13 cellular contexts compared by ENCODE assay signal in genomic region chr7:144830811-144831210, GRCh38. TPM values are rescaled to one million over a fixed set of nuclear protein-coding genes. Genes with fewer than 3 reads are reported as not detected.
DNase-seq lines count a peak whose midpoint lies in the region; ATAC-seq and TF ChIP-seq lines count a peak whose summit lies in the region.
"Had no signal": no experiment of that assay in that cellular context is flagged by ENCODE, and none has a peak within 500 bp of the region (broad histone marks: within the 10 kb centered on the region; RNA-seq: fewer than 3 reads in every experiment).

No MANE protein-coding gene starts in this region.

- no peaks in the 10 kb centered on the region for H4K20me1 ChIP-seq in Karpas-422 (ENCODE audit: insufficient read depth, low read depth, low read length)

- no peak overlapping the region for H2AFZ ChIP-seq in mesenchymal stem cell (ENCODE audit: low read depth, low read length)
- no peak overlapping the region for H2AFZ ChIP-seq in Karpas-422 (ENCODE audit: low read length)

- H3K4me1 ChIP-seq in mesenchymal stem cell (ENCODE audit: control insufficient read depth, insufficient read depth, low read depth, low read length): peaks cover 2% of the 10 kb centered on the region
- peaks cover 14% of the 10 kb centered on the region for H3K4me1 ChIP-seq in Karpas-422 (ENCODE audit: low read length)
- H3K4me1 ChIP-seq in psoas muscle: peaks cover 4% of the 10 kb centered on the region

- H3K27ac Mint-ChIP-seq in activated CD4-positive, alpha-beta T cell treated with anti-CD3 and anti-CD28 coated beads, Interleukin-2, amount 10 ng/mL, durations not matched to agents 24 days and 14 days: no peak overlapping the region

- H4K8ac ChIP-seq in mesenchymal stem cell (ENCODE audit: low read length): no peak overlapping the region

- DNase-seq in activated CD4-positive, alpha-beta T cell treated with anti-CD3 and anti-CD28 coated beads, Interleukin-2, amount 10 ng/mL, durations not matched to agents 24 days and 14 days: peak; percentile 46
- DNase-seq in activated CD4-positive, alpha-beta T cell treated with anti-CD3 and anti-CD28 coated beads for 1 hour: no peak
- DNase-seq in M059J (ENCODE audit: low read depth): peak; percentile 35
- peak; percentile 20 for DNase-seq in astrocyte of the spinal cord (ENCODE audit: low read depth, low spot score)
- peak; percentile 22 for DNase-seq in mesenchymal stem cell
- DNase-seq in Karpas-422: no peak
- DNase-seq in retina: no peak
- DNase-seq in psoas muscle: no peak
- DNase-seq: amygdala, gastrocnemius medialis, NCI-H1048, upper lobe of right lung had no signal

- no peak overlapping the region for H3K18ac ChIP-seq in mesenchymal stem cell (ENCODE audit: low read depth in 1 of 2, low read length in 2 of 2)

- H3K36me3 ChIP-seq in mesenchymal stem cell (ENCODE audit: control insufficient read depth in 1 of 2, insufficient read depth in 2 of 2, low read depth in 1 of 2, low read length in 2 of 2) (no peaks in the 10 kb centered on the region), Karpas-422 (ENCODE audit: insufficient read depth, low read length) (no peaks in the 10 kb centered on the region), psoas muscle (ENCODE audit: insufficient read depth in 1 of 2, low read depth in 1 of 2) (no peaks in the 10 kb centered on the region)
- H3K36me3 ChIP-seq: gastrocnemius medialis, SJSA1, upper lobe of right lung had no signal

- WGBS in mesenchymal stem cell: 69% methylated on average over 5 of the region's 5 CpGs
- 89 to 92% (median 91%) methylated on average over 5 of the region's 5 CpGs for WGBS in psoas muscle, 3 donors

- no peak overlapping the region for H3K14ac ChIP-seq in mesenchymal stem cell (ENCODE audit: low read length in 2 of 2)

- no peak overlapping the region for H2AK5ac ChIP-seq in mesenchymal stem cell (ENCODE audit: low read length, severe bottlenecking)

- no peak overlapping the region for H2BK15ac ChIP-seq in mesenchymal stem cell (ENCODE audit: low read depth, poor library complexity, severe bottlenecking)

- H2BK5ac ChIP-seq in mesenchymal stem cell (ENCODE audit: low read depth, low read length, poor library complexity, severe bottlenecking): no peak overlapping the region

- peaks cover 3% of the 10 kb centered on the region for H3K9me3 Mint-ChIP-seq in activated CD4-positive, alpha-beta T cell treated with anti-CD3 and anti-CD28 coated beads, Interleukin-2, amount 10 ng/mL, durations not matched to agents 24 days and 14 days

- ATAC-seq in psoas muscle: no peak
- ATAC-seq: gastrocnemius medialis had no signal

- TF ChIP-seq CTCF in astrocyte of the spinal cord (IDR thresholded peaks at IDR 0.05; ENCODE audit: low read depth, low read length) (no peak), psoas muscle (IDR thresholded peaks at IDR 0.05) (no peak)

- no peaks in the 10 kb centered on the region for H3K27me3 Mint-ChIP-seq in activated CD4-positive, alpha-beta T cell treated with anti-CD3 and anti-CD28 coated beads, Interleukin-2, amount 10 ng/mL, durations not matched to agents 24 days and 14 days

- no peak overlapping the region for H2BK12ac ChIP-seq in mesenchymal stem cell (ENCODE audit: low read length in 2 of 2)

- intact Hi-C loops in activated CD4-positive, alpha-beta T cell treated with anti-CD3 and anti-CD28 coated beads, Interleukin-2, amount 10 ng/mL, durations not matched to agents 24 days and 14 days (cut with micrococcal nuclease): loop anchor here (10.0 kb wide), 1 partner anchor 46 kb away; no protein-coding TSS in a partner anchor
- intact Hi-C loops in psoas muscle (cut with DNase I): no loop called here

- H3K27ac ChIP-seq in mesenchymal stem cell (ENCODE audit: low read length, poor library complexity, severe bottlenecking) (no peak overlapping the region), Karpas-422 (ENCODE audit: low read length) (no peak overlapping the region), psoas muscle (no peak overlapping the region)
- H3K27ac ChIP-seq: gastrocnemius medialis, SJSA1, upper lobe of right lung had no signal

- peaks cover 9% of the 10 kb centered on the region for H3K36me3 Mint-ChIP-seq in activated CD4-positive, alpha-beta T cell treated with anti-CD3 and anti-CD28 coated beads, Interleukin-2, amount 10 ng/mL, durations not matched to agents 24 days and 14 days (ENCODE audit: low read depth)

- no peak overlapping the region for H3K23ac ChIP-seq in mesenchymal stem cell (ENCODE audit: low read length in 2 of 2)

- no peaks in the 10 kb centered on the region for H3K79me2 ChIP-seq in Karpas-422 (ENCODE audit: low read length)

- H2BK120ac ChIP-seq in mesenchymal stem cell (ENCODE audit: low read depth, low read length): no peak overlapping the region

- H3K9ac ChIP-seq in mesenchymal stem cell (ENCODE audit: low read length) (no peak overlapping the region), Karpas-422 (ENCODE audit: low read length) (no peak overlapping the region)

- no peaks in the 10 kb centered on the region for H3K9me2 ChIP-seq in Karpas-422 (replicated peaks; ENCODE audit: insufficient read depth, low read length)

- H3K4me3 Mint-ChIP-seq in activated CD4-positive, alpha-beta T cell treated with anti-CD3 and anti-CD28 coated beads, Interleukin-2, amount 10 ng/mL, durations not matched to agents 24 days and 14 days: no peak overlapping the region

- H3K27me3 ChIP-seq in mesenchymal stem cell (ENCODE audit: control insufficient read depth in 1 of 2, insufficient read depth in 1 of 2, low read length in 2 of 2) (no peaks in the 10 kb centered on the region), Karpas-422 (ENCODE audit: low read length) (no peaks in the 10 kb centered on the region), psoas muscle (ENCODE audit: insufficient read depth in 3 of 3, low read length in 2 of 3) (no peaks in the 10 kb centered on the region)
- H3K27me3 ChIP-seq: gastrocnemius medialis, SJSA1, upper lobe of right lung had no signal

- H3K4me1 Mint-ChIP-seq in activated CD4-positive, alpha-beta T cell treated with anti-CD3 and anti-CD28 coated beads, Interleukin-2, amount 10 ng/mL, durations not matched to agents 24 days and 14 days: peaks cover 27% of the 10 kb centered on the region

- H3K4me3 ChIP-seq in astrocyte of the spinal cord (ENCODE audit: low read depth, low read length): no peak overlapping the region
- no peak overlapping the region for H3K4me3 ChIP-seq in mesenchymal stem cell (ENCODE audit: insufficient read depth in 1 of 2, low read depth in 1 of 2, low read length in 2 of 2)
- H3K4me3 ChIP-seq in Karpas-422 (ENCODE audit: low read length): no peak overlapping the region
- H3K4me3 ChIP-seq in psoas muscle: no peak overlapping the region
- H3K4me3 ChIP-seq: gastrocnemius medialis, SJSA1, upper lobe of right lung had no signal

- no peak overlapping the region for H4K91ac ChIP-seq in mesenchymal stem cell (ENCODE audit: low read length)

- H3K4me2 ChIP-seq in mesenchymal stem cell (ENCODE audit: low read length, poor library complexity, severe bottlenecking) (no peak overlapping the region), Karpas-422 (ENCODE audit: low read depth, low read length, poor library complexity, severe bottlenecking) (no peak overlapping the region)

- no peak overlapping the region for H3K4ac ChIP-seq in mesenchymal stem cell (ENCODE audit: low read depth in 1 of 2, low read length in 2 of 2)

- H3K79me1 ChIP-seq in mesenchymal stem cell (replicated peaks; ENCODE audit: low read length, poor library complexity, severe bottlenecking): peaks cover 8% of the 10 kb centered on the region

- in situ Hi-C loops in astrocyte of the spinal cord (cut with HindIII; ENCODE audit: low sequenced_read_pairs): no loop called here

- no peaks in the 10 kb centered on the region for H3K9me3 ChIP-seq in mesenchymal stem cell (ENCODE audit: control insufficient read depth, low read length)
- H3K9me3 ChIP-seq in Karpas-422 (ENCODE audit: low read length): no peaks in the 10 kb centered on the region
- H3K9me3 ChIP-seq in psoas muscle: no peaks in the 10 kb centered on the region
- H3K9me3 ChIP-seq: gastrocnemius medialis, SJSA1, upper lobe of right lung had no signal

RNA-seq across cellular contexts. Expression of gene TPK1, which starts 5.0 kb away (rescaled TPM):
- total RNA-seq in activated CD4-positive, alpha-beta T cell treated with anti-CD3 and anti-CD28 coated beads, Interleukin-2, amount 10 ng/mL, durations not matched to agents 24 days and 14 days: 13.1 and 13.2 TPM in 2 replicates
- total RNA-seq in M059J (2014; rRNA removed; shearing (Covaris generic)): 0.27 and 1.7 TPM in 2 replicates
- 1.3 TPM for polyA plus RNA-seq in mesenchymal stem cell (2013, experiment 1 of 2)
- 1.4 TPM for polyA plus RNA-seq in mesenchymal stem cell (2013, experiment 2 of 2)
- 2.8 and 11.5 TPM in 2 replicates for total RNA-seq in Karpas-422 (2014; rRNA removed; shearing (Covaris generic); ENCODE audit: low replicate concordance)
- total RNA-seq in psoas muscle: 1 to 10 TPM; 2.5 to 5.1 (median 3.7) TPM
- 1 to 10 TPM; 1.7 to 2.3 (median 2.1) TPM for polyA plus RNA-seq in psoas muscle

Comparison
In these comparisons a context has a peak if more than half of its experiments do, and no peak if none do; other contexts are left out.
1. DNase-seq: peak in activated CD4-positive, alpha-beta T cell treated with anti-CD3 and anti-CD28 coated beads, Interleukin-2, amount 10 ng/mL, durations not matched to agents 24 days and 14 days (single experiment), M059J (single experiment), astrocyte of the spinal cord (single experiment) and mesenchymal stem cell (single experiment); none in activated CD4-positive, alpha-beta T cell treated with anti-CD3 and anti-CD28 coated beads for 1 hour (single experiment), Karpas-422 (single experiment), retina (single experiment) and psoas muscle (0 of 2).